ENCODE assay signal across 33 cellular contexts in genomic region chr14:23063601-23064000, GRCh38. TPM values are rescaled to one million over a fixed set of nuclear protein-coding genes. Genes with fewer than 3 reads are reported as not detected.
A peak's percentile ranks its signal among the peaks of the same experiment; 100 is the strongest.
DNase-seq lines count a peak whose midpoint lies in the region; ATAC-seq and TF ChIP-seq lines count a peak whose summit lies in the region.
"Had no signal": no experiment of that assay in that cellular context is flagged by ENCODE, and none has a peak within 500 bp of the region (broad histone marks: within the 10 kb centered on the region; RNA-seq: fewer than 3 reads in every experiment).

No MANE protein-coding gene starts in this region.

- peak overlapping the region; percentile 26 for H3K27ac Mint-ChIP-seq in activated T-cell treated with anti-CD3 and anti-CD28 coated beads, Interleukin-2, amount 50 U/mL, for 72 hours
- H3K27ac Mint-ChIP-seq in stimulated activated effector memory CD8-positive, alpha-beta T cell treated with anti-CD3 and anti-CD28 coated beads, Interleukin-12 subunit alpha, Interleukin-12 subunit beta, amount 100 ng/mL, for 72 hours: peak overlapping the region; percentile 43
- H3K27ac Mint-ChIP-seq in osteocyte (ENCODE audit: unreplicated experiment): no peak overlapping the region
- H3K27ac Mint-ChIP-seq: activated B cell treated with CpG ODN at 0.5 μM for 24 hours; activated naive CD8-positive, alpha-beta T cell; activated T-helper 17 cell treated with anti-CD3 and anti-CD28 coated beads, Interleukin-2, amount 50 U/mL, for 72 hours had no signal

- peak overlapping the region; percentile 72 for H3K27ac ChIP-seq in RWPE2 (ENCODE audit: poor library complexity, severe bottlenecking)
- H3K27ac ChIP-seq: esophagus squamous epithelium, upper lobe of left lung had no signal

- H3K4me3 ChIP-seq in RWPE2 (ENCODE audit: severe bottlenecking): no peak overlapping the region
- no peak overlapping the region for H3K4me3 ChIP-seq in epithelial cell of esophagus (ENCODE audit: low read length)
- H3K4me3 ChIP-seq: esophagus squamous epithelium, gastrocnemius medialis, upper lobe of left lung had no signal

- no peak for TF ChIP-seq CTCF in RWPE2 (IDR thresholded peaks at IDR 0.05; ENCODE audit: poor library complexity, severe bottlenecking)
- no peak for TF ChIP-seq CTCF in epithelial cell of esophagus (IDR thresholded peaks at IDR 0.05; ENCODE audit: insufficient read depth, low read depth, low read length, missing control alignments)
- no peak for TF ChIP-seq CTCF in osteocyte (IDR thresholded peaks at IDR 0.05)

- H3K27me3 ChIP-seq in RWPE2 (ENCODE audit: insufficient read depth, poor library complexity, severe bottlenecking): no peaks in the 10 kb centered on the region
- H3K27me3 ChIP-seq: esophagus squamous epithelium, gastrocnemius medialis, upper lobe of left lung had no signal

- H3K4me1 Mint-ChIP-seq in activated T-cell treated with anti-CD3 and anti-CD28 coated beads, Interleukin-2, amount 50 U/mL, for 72 hours (ENCODE audit: low read depth): peaks cover 10% of the 10 kb centered on the region
- H3K4me1 Mint-ChIP-seq in stimulated activated effector memory CD8-positive, alpha-beta T cell treated with anti-CD3 and anti-CD28 coated beads, Interleukin-12 subunit alpha, Interleukin-12 subunit beta, amount 100 ng/mL, for 72 hours: peaks cover 14% of the 10 kb centered on the region
- peaks cover 33% of the 10 kb centered on the region for H3K4me1 Mint-ChIP-seq in osteocyte (ENCODE audit: unreplicated experiment)

- no peaks in the 10 kb centered on the region for H3K9me3 ChIP-seq in RWPE2 (ENCODE audit: severe bottlenecking)
- H3K9me3 ChIP-seq: esophagus squamous epithelium, gastrocnemius medialis, upper lobe of left lung had no signal

- no peak for ATAC-seq in activated T-cell treated with anti-CD3 and anti-CD28 coated beads, Interleukin-2, amount 50 U/mL, for 72 hours (replicated peaks in 1 of 2)
- no peak for ATAC-seq in RWPE2 (ENCODE audit: low read depth)
- ATAC-seq in stimulated activated effector memory CD8-positive, alpha-beta T cell treated with anti-CD3 and anti-CD28 coated beads, Interleukin-12 subunit alpha, Interleukin-12 subunit beta, amount 100 ng/mL, for 72 hours: no peak
- ATAC-seq: activated T-helper 17 cell treated with anti-CD3 and anti-CD28 coated beads, Interleukin-2, amount 50 U/mL, for 72 hours; gastrocnemius medialis; left ventricle myocardium superior had no signal

- peaks cover 11 to 31% of the 10 kb centered on the region in 2 donors for H3K36me3 Mint-ChIP-seq in activated T-cell treated with anti-CD3 and anti-CD28 coated beads, Interleukin-2, amount 50 U/mL, for 72 hours (ENCODE audit: insufficient read depth in 2 of 2)
- peaks cover 100% of the 10 kb centered on the region for H3K36me3 Mint-ChIP-seq in stimulated activated effector memory CD8-positive, alpha-beta T cell treated with anti-CD3 and anti-CD28 coated beads, Interleukin-12 subunit alpha, Interleukin-12 subunit beta, amount 100 ng/mL, for 72 hours
- H3K36me3 Mint-ChIP-seq in osteocyte (ENCODE audit: unreplicated experiment): peaks cover 38% of the 10 kb centered on the region
- H3K36me3 Mint-ChIP-seq: activated naive CD8-positive, alpha-beta T cell had no signal

- DNase-seq in activated T-cell treated with anti-CD3 and anti-CD28 coated beads, Interleukin-2, amount 50 U/mL, for 72 hours: no peak
- DNase-seq in activated T-cell treated with anti-CD3 and anti-CD28 coated beads, Interleukin-2, amount 50 U/mL, for 48 hours: no peak
- DNase-seq in RWPE2 (ENCODE audit: low spot score) (no peak), epithelial cell of esophagus (ENCODE audit: low read depth) (peak; percentile 36), osteocyte (ENCODE audit: extremely low spot score, unreplicated experiment) (no peak), SIG-M5 treated with dmso at 0.1 percent for 504 hours (lab: John Stamatoyannopoulos, UW; ENCODE audit: unreplicated experiment) (no peak)
- no peak for DNase-seq in stimulated activated effector memory CD8-positive, alpha-beta T cell treated with anti-CD3 and anti-CD28 coated beads, Interleukin-12 subunit alpha, Interleukin-12 subunit beta, amount 100 ng/mL, for 72 hours (ENCODE audit: low spot score in 2 of 2)
- no peak for DNase-seq in activated CD4-positive, CD25-positive, alpha-beta regulatory T cell (lab: John Stamatoyannopoulos, UW)
- DNase-seq: ACHN; activated B cell treated with CpG ODN at 0.5 μM for 24 hours; aorta; C1 segment of cervical spinal cord; DND-41; effector CD4-positive, alpha-beta T cell; esophagus squamous epithelium; gastrocnemius medialis; GOT3; hippocampal formation; KBM-7; left ventricle myocardium superior; MM.1S; NCI-H1417 treated with DMSO at 0.1 percent for 48 hours; NCI-H446 treated with DMSO at 0.1 percent for 48 hours; OCI-M1; SHP77; stimulated activated CD8-positive, alpha-beta memory T cell treated with anti-CD3 and anti-CD28 coated beads, Interleukin-4, amount 100 ng/mL, for 48 hours; T1000 had no signal

- H3K9me3 Mint-ChIP-seq in activated T-cell treated with anti-CD3 and anti-CD28 coated beads, Interleukin-2, amount 50 U/mL, for 72 hours: no peaks in the 10 kb centered on the region
- no peaks in the 10 kb centered on the region for H3K9me3 Mint-ChIP-seq in stimulated activated effector memory CD8-positive, alpha-beta T cell treated with anti-CD3 and anti-CD28 coated beads, Interleukin-12 subunit alpha, Interleukin-12 subunit beta, amount 100 ng/mL, for 72 hours
- H3K9me3 Mint-ChIP-seq in osteocyte (ENCODE audit: unreplicated experiment): no peaks in the 10 kb centered on the region
- H3K9me3 Mint-ChIP-seq: activated B cell treated with CpG ODN at 0.5 μM for 24 hours; activated T-helper 17 cell treated with anti-CD3 and anti-CD28 coated beads, Interleukin-2, amount 50 U/mL, for 72 hours; nephron had no signal

- peaks cover 13% of the 10 kb centered on the region for H3K4me1 ChIP-seq in RWPE2 (ENCODE audit: insufficient read depth, poor library complexity, severe bottlenecking)

- H3K27me3 Mint-ChIP-seq in activated T-cell treated with anti-CD3 and anti-CD28 coated beads, Interleukin-2, amount 50 U/mL, for 72 hours (ENCODE audit: low read depth): no peaks in the 10 kb centered on the region
- H3K27me3 Mint-ChIP-seq in osteocyte (ENCODE audit: unreplicated experiment): no peaks in the 10 kb centered on the region
- H3K27me3 Mint-ChIP-seq: activated B cell treated with CpG ODN at 0.5 μM for 24 hours; activated naive CD8-positive, alpha-beta T cell; activated T-helper 17 cell treated with anti-CD3 and anti-CD28 coated beads, Interleukin-2, amount 50 U/mL, for 72 hours had no signal

- H3K36me3 ChIP-seq in RWPE2 (ENCODE audit: low read depth): peaks cover 95% of the 10 kb centered on the region

- H3K4me3 Mint-ChIP-seq in activated T-cell treated with anti-CD3 and anti-CD28 coated beads, Interleukin-2, amount 50 U/mL, for 72 hours: no peak overlapping the region
- H3K4me3 Mint-ChIP-seq in stimulated activated effector memory CD8-positive, alpha-beta T cell treated with anti-CD3 and anti-CD28 coated beads, Interleukin-12 subunit alpha, Interleukin-12 subunit beta, amount 100 ng/mL, for 72 hours: no peak overlapping the region
- H3K4me3 Mint-ChIP-seq in osteocyte (ENCODE audit: unreplicated experiment): no peak overlapping the region
- H3K4me3 Mint-ChIP-seq: activated B cell treated with CpG ODN at 0.5 μM for 24 hours; activated naive CD8-positive, alpha-beta T cell; activated T-helper 17 cell treated with anti-CD3 and anti-CD28 coated beads, Interleukin-2, amount 50 U/mL, for 72 hours; nephron had no signal

RNA-seq across cellular contexts. Expression of gene CDH24, which starts 6.3 kb away (rescaled TPM):
- total RNA-seq in activated T-cell treated with anti-CD3 and anti-CD28 coated beads, Interleukin-2, amount 50 U/mL, for 72 hours: 1 to 10 TPM in 1 of 2 donors, under 1 TPM in 1; 0.82 to 1.5 TPM
- total RNA-seq in osteocyte: 13.3 and 13.7 TPM in 2 replicates

RNA-seq across cellular contexts. Expression of gene PSMB11, which starts 21.6 kb away (rescaled TPM):
- not detected for total RNA-seq in activated T-cell treated with anti-CD3 and anti-CD28 coated beads, Interleukin-2, amount 50 U/mL, for 72 hours
- total RNA-seq in osteocyte: not detected in 2 replicates
- total RNA-seq: activated B cell treated with CpG ODN at 0.5 μM for 24 hours; activated T-helper 17 cell treated with anti-CD3 and anti-CD28 coated beads, Interleukin-2, amount 50 U/mL, for 72 hours; aorta; esophagus squamous epithelium; gastrocnemius medialis; left ventricle myocardium superior; mononuclear cell; posterior vena cava; upper lobe of left lung had no signal

RNA-seq across cellular contexts. Expression of gene PSMB5, which starts 28.9 kb away (rescaled TPM):
- 10 to 100 TPM; 82.8 to 88.9 TPM for total RNA-seq in activated T-cell treated with anti-CD3 and anti-CD28 coated beads, Interleukin-2, amount 50 U/mL, for 72 hours
- total RNA-seq in osteocyte: 144 and 147 TPM in 2 replicates

RNA-seq across cellular contexts. Expression of gene ACIN1, which starts 31.3 kb away (rescaled TPM):
- total RNA-seq in activated T-cell treated with anti-CD3 and anti-CD28 coated beads, Interleukin-2, amount 50 U/mL, for 72 hours: 100 to 1,000 TPM; 162 to 188 TPM
- 219 and 241 TPM in 2 replicates for total RNA-seq in osteocyte

RNA-seq across cellular contexts. Expression of gene C14orf119, which starts 31.7 kb away (rescaled TPM):
- total RNA-seq in activated T-cell treated with anti-CD3 and anti-CD28 coated beads, Interleukin-2, amount 50 U/mL, for 72 hours: 10 to 100 TPM; 31.3 to 38.5 TPM
- total RNA-seq in osteocyte: 51.8 and 61.3 TPM in 2 replicates
